ENCODE assay signal across 11 cellular contexts in the genomic region with DNA sequence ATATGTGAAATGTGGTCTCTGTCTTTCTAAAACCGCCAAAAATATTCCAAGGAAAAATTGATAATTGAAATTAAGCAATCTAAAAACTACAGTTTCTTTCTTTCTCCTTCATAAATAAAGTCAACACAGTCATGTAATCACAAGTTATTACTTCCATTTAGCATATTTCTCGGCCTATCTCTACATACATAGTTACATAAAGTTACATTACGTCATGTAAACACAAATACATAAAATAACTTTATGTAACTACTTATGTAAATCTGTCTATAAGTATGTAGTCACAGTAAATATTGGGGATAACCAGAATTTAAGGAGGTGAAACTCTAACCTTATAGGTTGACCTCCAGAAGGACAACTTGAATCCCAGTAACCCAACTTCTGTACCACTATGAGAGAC.
"Had no signal": no experiment of that assay in that cellular context is flagged by ENCODE, and none has a peak within 500 bp of the region (broad histone marks: within the 10 kb centered on the region; RNA-seq: fewer than 3 reads in every experiment).

No MANE protein-coding gene starts in this region.

- H3K4me3 ChIP-seq: GM23248, GM23338, HAP-1 had no signal

- H3K36me3 ChIP-seq: HAP-1 had no signal

- DNase-seq: GM23248, GOT3, H7, H9, HCEC 1CT, HFFc6 had no signal

- H3K9ac ChIP-seq: GM23248 had no signal

- H3K4me1 ChIP-seq: HAP-1 had no signal

- H3K9me3 ChIP-seq: HAP-1 had no signal

- FAIRE-seq: H1, H54 had no signal

- H3K4me2 ChIP-seq: GM23338 had no signal

- ATAC-seq: GM23338, HCT116 had no signal

- H3K27ac ChIP-seq: GM23248 had no signal

- H2AFZ ChIP-seq: GM23248, GM23338 had no signal
